In the genomic region with DNA sequence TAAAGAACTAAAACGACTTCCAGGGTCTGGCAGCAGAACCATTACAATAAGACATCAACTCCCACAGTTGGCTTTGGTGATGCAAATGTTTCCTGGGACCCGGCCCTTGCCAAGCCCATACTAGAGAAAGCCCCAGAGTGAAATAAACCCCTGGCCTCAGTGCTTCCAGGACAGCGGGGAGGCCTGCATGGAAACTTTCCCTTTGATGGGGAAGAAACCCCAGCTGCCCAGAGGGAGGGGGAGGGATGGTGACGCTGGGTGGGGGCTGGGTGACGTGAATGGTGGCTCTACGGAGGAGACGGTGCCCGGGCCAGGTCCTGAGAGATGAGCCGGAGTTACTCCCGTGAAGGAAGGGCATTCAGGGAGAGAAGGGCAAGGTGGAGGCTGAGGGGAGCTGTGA, we compare ENCODE assay signal across 22 cellular contexts. TPM values are rescaled to one million over a fixed set of nuclear protein-coding genes. Genes with fewer than 3 reads are reported as not detected.
A peak's percentile ranks its signal among the peaks of the same experiment; 100 is the strongest.
DNase-seq lines count a peak whose midpoint lies in the region; ATAC-seq and TF ChIP-seq lines count a peak whose summit lies in the region.
"Had no signal": no experiment of that assay in that cellular context is flagged by ENCODE, and none has a peak within 500 bp of the region (broad histone marks: within the 10 kb centered on the region; RNA-seq: fewer than 3 reads in every experiment).

No MANE protein-coding gene starts in this region.

- DNase-seq in Right ventricle myocardium inferior (ENCODE audit: missing footprints) (peak; percentile 11), right atrium auricular region (ENCODE audit: low spot score) (no peak), NT2/D1 (ENCODE audit: low read depth, low spot score) (peak; percentile 85), iPS DF 6.9 (ENCODE audit: low read depth, low spot score) (peak; percentile 68), osteoblast (ENCODE audit: insufficient read length, low spot score, missing footprints) (peak; percentile 74)
- DNase-seq: AML-193, DND-41, GDM1, NCI-H1092 treated with DMSO at 0.1 percent for 48 hours, NCI-H146, NCI-H2029 treated with DMSO at 0.1 percent for 48 hours, NCI-H2171 treated with DMSO at 0.1 percent for 48 hours, NCI-H446, NCI-H526 treated with DMSO at 0.1 percent for 48 hours, SIG-M5 had no signal

- H3K9ac ChIP-seq in NT2/D1 (ENCODE audit: insufficient read length, low read depth) = no peak overlapping the region

- no peaks in the 10 kb centered on the region for H3K79me2 ChIP-seq in osteoblast (ENCODE audit: insufficient read depth, low read length)

- H3K27ac ChIP-seq in right atrium auricular region (no peak overlapping the region), iPS DF 6.9 (ENCODE audit: low read length) (no peak overlapping the region), osteoblast (ENCODE audit: low read depth, low read length) (no peak overlapping the region)
- H3K27ac ChIP-seq: 22Rv1, HL-60 had no signal

- no peak overlapping the region for H3K4me2 ChIP-seq in osteoblast (ENCODE audit: insufficient read depth, low read length)

- WGBS in iPS DF 6.9 (ENCODE audit: insufficient coverage, insufficient read length) = no CpG with 5 or more reads among the region's 10 CpGs

- H3K4me1 ChIP-seq in right atrium auricular region (no peaks in the 10 kb centered on the region), NT2/D1 (ENCODE audit: insufficient read depth, insufficient read length) (peaks cover 27% of the 10 kb centered on the region), iPS DF 6.9 (ENCODE audit: control insufficient read depth, insufficient read depth, low read length) (peaks cover 19% of the 10 kb centered on the region), osteoblast (ENCODE audit: insufficient read depth, low read length) (no peaks in the 10 kb centered on the region)

- TF ChIP-seq CTCF in right atrium auricular region (IDR thresholded peaks at IDR 0.05) (no peak), osteoblast (IDR thresholded peaks at IDR 0.05; ENCODE audit: extremely low read depth, low read depth, low read length) (no peak)

- H3K36me3 ChIP-seq in right atrium auricular region = no peaks in the 10 kb centered on the region
- H3K36me3 ChIP-seq in NT2/D1 (ENCODE audit: insufficient read depth, insufficient read length, low read length) = no peaks in the 10 kb centered on the region
- H3K36me3 ChIP-seq in iPS DF 6.9 (ENCODE audit: control insufficient read depth, insufficient read depth, low read length) = no peaks in the 10 kb centered on the region
- H3K36me3 ChIP-seq in osteoblast (ENCODE audit: insufficient read depth, low read length) = no peaks in the 10 kb centered on the region

- intact Hi-C loops in Right ventricle myocardium inferior (cut with DNase I) = no loop called here

- H3K4me3 ChIP-seq in right atrium auricular region = no peak overlapping the region
- H3K4me3 ChIP-seq in NT2/D1 (ENCODE audit: insufficient read length, low read depth) = no peak overlapping the region
- H3K4me3 ChIP-seq in iPS DF 6.9 (ENCODE audit: low read length) = no peak overlapping the region
- H3K4me3 ChIP-seq in osteoblast (ENCODE audit: insufficient read depth, low read length) = no peak overlapping the region

- H3K27me3 ChIP-seq in right atrium auricular region (no peaks in the 10 kb centered on the region), NT2/D1 (ENCODE audit: insufficient read depth, insufficient read length) (peaks cover 10% of the 10 kb centered on the region), iPS DF 6.9 (ENCODE audit: control insufficient read depth, insufficient read depth, low read length) (no peaks in the 10 kb centered on the region; the same call in 1 of the 2 replicates), osteoblast (ENCODE audit: insufficient read depth, low read length) (peaks cover 4% of the 10 kb centered on the region)

- ATAC-seq in Right ventricle myocardium inferior (no peak), HG03135 (IDR thresholded peaks at IDR 0.05; ENCODE audit: unreplicated experiment) (no peak), HG03565 (IDR thresholded peaks at IDR 0.05; ENCODE audit: unreplicated experiment) (no peak), HG03520 (IDR thresholded peaks at IDR 0.05; ENCODE audit: unreplicated experiment) (no peak)
- ATAC-seq: SK-N-SH treated with all-trans-retinoic acid at 6 μM for 48 hours had no signal

- H4K20me1 ChIP-seq in osteoblast (ENCODE audit: insufficient read depth, low read length) = no peaks in the 10 kb centered on the region

- no peaks in the 10 kb centered on the region for H3K9me3 ChIP-seq in right atrium auricular region
- H3K9me3 ChIP-seq in NT2/D1 (ENCODE audit: insufficient read depth, low read length) = no peaks in the 10 kb centered on the region
- H3K9me3 ChIP-seq in iPS DF 6.9 (ENCODE audit: control insufficient read depth, insufficient read depth, low read length) = no peaks in the 10 kb centered on the region
- H3K9me3 ChIP-seq in osteoblast (ENCODE audit: low read depth, low read length) = no peaks in the 10 kb centered on the region

- no peak overlapping the region for H2AFZ ChIP-seq in osteoblast (ENCODE audit: low read length)

RNA-seq across cellular contexts. Expression of gene INHBB, which starts 27.5 kb away (rescaled TPM):
- 7.1 TPM for total RNA-seq in Right ventricle myocardium inferior
- total RNA-seq in right atrium auricular region = 1 to 10 TPM in 1 of 2 donors, under 1 TPM in 1; 0.74 to 5.9 TPM
- under 0.01 and 0.29 TPM in 2 replicates for total RNA-seq in osteoblast
- total RNA-seq: OCI-LY7 had no signal
